ENCODE assay signal across 11 cellular contexts in genomic region chr3:30620402-30621360, GRCh38. TPM values are rescaled to one million over a fixed set of nuclear protein-coding genes. Genes with fewer than 3 reads are reported as not detected.
DNase-seq lines count a peak whose midpoint lies in the region; ATAC-seq, FAIRE-seq and TF ChIP-seq lines count a peak whose summit lies in the region.
"Had no signal": no experiment of that assay in that cellular context is flagged by ENCODE, and none has a peak within 500 bp of the region (broad histone marks: within the 10 kb centered on the region; RNA-seq: fewer than 3 reads in every experiment).

No MANE protein-coding gene starts in this region.

- peak overlapping the region; percentile 14 to 42; a peak in 4 of 6 replicates for H3K27ac ChIP-seq in A549
- peak overlapping the region; percentile 73 for H3K27ac ChIP-seq in naive thymus-derived CD4-positive, alpha-beta T cell (ENCODE audit: low read depth, low read length)
- H3K27ac ChIP-seq: VCaP had no signal

- CTCF ChIA-PET in A549 (lab: Yijun Ruan, JAX): interaction anchor here (0.7 to 1.1 kb wide), 4 partner anchors 13 to 1352 kb away, joined by 3 to 4 read pairs (median 3); no protein-coding TSS in a partner anchor
- CTCF ChIA-PET in activated CD8-positive, alpha-beta T cell treated with anti-CD3 and anti-CD28 coated beads for 36 hours (lab: Charles Lee): interaction anchor here (1.0 to 2.7 kb wide), 3 partner anchors 13 to 42 kb away, joined by 3 to 15 read pairs (median 15); partner anchors contain the start of gene TGFBR2
- CTCF ChIA-PET in naive thymus-derived CD4-positive, alpha-beta T cell (lab: Charles Lee): interaction anchor here (0.5 kb wide), 1 partner anchor 8 kb away, joined by 3 read pairs; no protein-coding TSS in a partner anchor

- DNase-seq in A549 (ENCODE audit: low read depth in 1 of 2, low spot score in 1 of 2) (no peak), CD14-positive monocyte (ENCODE audit: low spot score) (no peak), NCI-H187 treated with DMSO at 0.1 percent for 48 hours (lab: John Stamatoyannopoulos, UW) (no peak), anterior cingulate cortex (lab: John Stamatoyannopoulos, UW) (no peak), NCI-H2196 treated with DMSO at 0.1 percent for 48 hours (lab: John Stamatoyannopoulos, UW; ENCODE audit: unreplicated experiment) (no peak)
- DNase-seq in activated CD8-positive, alpha-beta T cell treated with anti-CD3 and anti-CD28 coated beads for 36 hours: peak; percentile 81
- peak in 1 of 9 donors; percentile 62 for DNase-seq in naive thymus-derived CD4-positive, alpha-beta T cell
- DNase-seq: NCI-H69, SHP77 had no signal

- peaks cover 0 to 6% (median 0%) of the 10 kb centered on the region in 3 experiments for H3K36me3 ChIP-seq in naive thymus-derived CD4-positive, alpha-beta T cell (ENCODE audit: control insufficient read depth in 2 of 3, insufficient read depth in 3 of 3, low read length in 3 of 3)

- 0 out of 3 replicates have a peak overlapping the region, but pooled peaks have one; percentile 5 for H3K4me2 ChIP-seq in A549

- TF ChIP-seq CTCF in A549 (IDR thresholded peaks at IDR 0.05): no peak
- TF ChIP-seq CTCF in CD14-positive monocyte (IDR thresholded peaks at IDR 0.05): no peak
- no peak for TF ChIP-seq CTCF in activated CD8-positive, alpha-beta T cell treated with anti-CD3 and anti-CD28 coated beads for 36 hours (IDR thresholded peaks at IDR 0.05)

- H3K4me3 ChIP-seq in A549: no peak overlapping the region
- H3K4me3 ChIP-seq in naive thymus-derived CD4-positive, alpha-beta T cell (ENCODE audit: low read length): peak overlapping the region; percentile 45

- peaks cover 88% of the 10 kb centered on the region for H3K4me1 ChIP-seq in A549
- peaks cover 76 to 86% of the 10 kb centered on the region in 2 donors for H3K4me1 ChIP-seq in naive thymus-derived CD4-positive, alpha-beta T cell (ENCODE audit: control insufficient read depth in 2 of 2, insufficient read depth in 2 of 2, low read length in 2 of 2)

- POLR2A ChIA-PET in A549 (lab: Yijun Ruan, JAX): no interaction called here
- POLR2A ChIA-PET in activated CD8-positive, alpha-beta T cell treated with anti-CD3 and anti-CD28 coated beads for 36 hours (lab: Charles Lee): interaction anchor here (1.2 to 6.7 kb wide), 11 partner anchors 9 to 64 kb away, joined by 3 to 107 read pairs (median 12); partner anchors contain the start of gene TGFBR2
- POLR2A ChIA-PET in naive thymus-derived CD4-positive, alpha-beta T cell (lab: Charles Lee): interaction anchor here (0.5 to 27.4 kb wide), 6 partner anchors 11 to 107 kb away, joined by 3 to 853 read pairs (median 6); partner anchors contain the start of gene TGFBR2

- H3K27ac Mint-ChIP-seq in CD14-positive monocyte: peak overlapping the region in 4 of 7 donors; percentile 53 to 69 (median 66)
- H3K27ac Mint-ChIP-seq in activated CD8-positive, alpha-beta T cell treated with anti-CD3 and anti-CD28 coated beads for 36 hours: peak overlapping the region; percentile 98
- H3K27ac Mint-ChIP-seq in naive thymus-derived CD4-positive, alpha-beta T cell: peak overlapping the region; percentile 88 to 98 (median 95)

- H3K27me3 Mint-ChIP-seq in CD14-positive monocyte (ENCODE audit: low read depth in 3 of 3): no peaks in the 10 kb centered on the region
- no peaks in the 10 kb centered on the region for H3K27me3 Mint-ChIP-seq in activated CD8-positive, alpha-beta T cell treated with anti-CD3 and anti-CD28 coated beads for 36 hours
- no peaks in the 10 kb centered on the region for H3K27me3 Mint-ChIP-seq in naive thymus-derived CD4-positive, alpha-beta T cell

- H3K4me3 Mint-ChIP-seq in CD14-positive monocyte: no peak overlapping the region
- H3K4me3 Mint-ChIP-seq in activated CD8-positive, alpha-beta T cell treated with anti-CD3 and anti-CD28 coated beads for 36 hours: peak overlapping the region; percentile 69
- peak overlapping the region; percentile 71 to 100 (median 88) for H3K4me3 Mint-ChIP-seq in naive thymus-derived CD4-positive, alpha-beta T cell

- intact Hi-C loops in CD14-positive monocyte (cut with micrococcal nuclease): no loop called here
- intact Hi-C loops in activated CD8-positive, alpha-beta T cell treated with anti-CD3 and anti-CD28 coated beads for 36 hours (cut with micrococcal nuclease): loop anchor here (2.0 kb wide), 2 partner anchors 20 to 38 kb away; no protein-coding TSS in a partner anchor
- intact Hi-C loops in naive thymus-derived CD4-positive, alpha-beta T cell (cut with micrococcal nuclease): loop anchor here in 1 of 2 donors (1.0 to 10.0 kb wide), 3 partner anchors 8 to 396 kb away; no protein-coding TSS in a partner anchor

- H3K9me3 ChIP-seq in A549: no peaks in the 10 kb centered on the region
- no peaks in the 10 kb centered on the region for H3K9me3 ChIP-seq in naive thymus-derived CD4-positive, alpha-beta T cell (ENCODE audit: control insufficient read depth in 2 of 3, low read length in 3 of 3)

- FAIRE-seq in A549 (lab: Jason Lieb, UNC): no peak

- TF ChIP-seq RAD21 in A549 (conservative IDR thresholded peaks at IDR 0.05 in 1 of 2, IDR thresholded peaks at IDR 0.05 in 1 of 2): no peak

- H3K27me3 ChIP-seq in naive thymus-derived CD4-positive, alpha-beta T cell (ENCODE audit: control insufficient read depth in 2 of 2, insufficient read depth in 2 of 2, low read length in 2 of 2): no peaks in the 10 kb centered on the region

- no peak for TF ChIP-seq POLR2A in A549 (IDR thresholded peaks at IDR 0.05; ENCODE audit: low read length)

- ATAC-seq in A549 (0 out of 6 replicates have a peak, but pooled peaks of 1 of the 2 experiments have one; percentile 28), HG02981 (IDR thresholded peaks at IDR 0.05; ENCODE audit: unreplicated experiment) (no peak)
- peak; percentile 68 for ATAC-seq in activated CD8-positive, alpha-beta T cell treated with anti-CD3 and anti-CD28 coated beads for 36 hours
- ATAC-seq in naive thymus-derived CD4-positive, alpha-beta T cell: no peak

- no peak for TF ChIP-seq EP300 in A549 (IDR thresholded peaks at IDR 0.05)

- WGBS in A549 (ENCODE audit: missing lambda C conversion rate): 75% methylated on average over 4 of the region's 4 CpGs

- peaks cover 39 to 55% of the 10 kb centered on the region in 2 donors for H3K36me3 Mint-ChIP-seq in CD14-positive monocyte
- peaks cover 84% of the 10 kb centered on the region for H3K36me3 Mint-ChIP-seq in activated CD8-positive, alpha-beta T cell treated with anti-CD3 and anti-CD28 coated beads for 36 hours (ENCODE audit: low read depth)
- peaks cover 15 to 57% (median 48%) of the 10 kb centered on the region in 5 donors for H3K36me3 Mint-ChIP-seq in naive thymus-derived CD4-positive, alpha-beta T cell

- H3K9me3 Mint-ChIP-seq in CD14-positive monocyte: peaks cover 0 to 4% (median 0%) of the 10 kb centered on the region in 7 donors
- H3K9me3 Mint-ChIP-seq in activated CD8-positive, alpha-beta T cell treated with anti-CD3 and anti-CD28 coated beads for 36 hours: no peaks in the 10 kb centered on the region
- H3K9me3 Mint-ChIP-seq in naive thymus-derived CD4-positive, alpha-beta T cell: peaks cover 0 to 4% (median 0%) of the 10 kb centered on the region in 11 donors

- H3K4me1 Mint-ChIP-seq in CD14-positive monocyte: peaks cover 79% of the 10 kb centered on the region
- H3K4me1 Mint-ChIP-seq in activated CD8-positive, alpha-beta T cell treated with anti-CD3 and anti-CD28 coated beads for 36 hours (ENCODE audit: low read depth): peaks cover 86% of the 10 kb centered on the region
- H3K4me1 Mint-ChIP-seq in naive thymus-derived CD4-positive, alpha-beta T cell: peaks cover 75 to 100% (median 95%) of the 10 kb centered on the region in 7 donors

TF ChIP-seq in A549, 52 proteins besides CTCF, POLR2A, EP300 and RAD21:
- no peak for TF ChIP-seq FOSL2 (IDR thresholded peaks at IDR 0.05)
- TF ChIP-seq FOSL2 (CRISPR knock-in tag; IDR thresholded peaks at IDR 0.05): peak; percentile 44
- no peak for TF ChIP-seq MAFK (IDR thresholded peaks at IDR 0.05; ENCODE audit: partially characterized antibody)

RNA-seq across cellular contexts. Expression of gene TGFBR2, which starts 14.3 kb away (rescaled TPM):
- polyA plus RNA-seq in A549 (2011; rRNA removed) (97.4 and 119 TPM in 2 replicates), A549 (2017; fragmentation: RNase III; extraction: RNeasy Plus Mini Kit Qiagen cat#74134 plus additional on column Dnase treatment) (47.0 to 57.8 TPM (median 48.5 TPM) in 3 replicates), CD14-positive monocyte (10 to 100 TPM; 46.6 to 60.3 TPM)
- polyA plus RNA-seq in A549 (2012; cell fraction: cytosol; rRNA removed): 21.5 and 26.8 TPM in 2 replicates
- 20.0 and 20.1 TPM in 2 replicates for polyA plus RNA-seq in A549 (2012; cell fraction: nucleus; rRNA removed)
- 103 and 115 TPM in 2 replicates for polyA minus RNA-seq in A549 (2011; rRNA and poly(A)+ RNA removed)
- total RNA-seq in activated CD8-positive, alpha-beta T cell treated with anti-CD3 and anti-CD28 coated beads for 36 hours: 10 to 100 TPM; 49.1 to 50.0 TPM
- total RNA-seq in naive thymus-derived CD4-positive, alpha-beta T cell: 100 to 1,000 TPM in 4 of 5 experiments, 10 to 100 TPM in 1; 63.0 to 171 (median 155) TPM
- 100 to 1,000 TPM; 150 to 263 TPM for polyA plus RNA-seq in naive thymus-derived CD4-positive, alpha-beta T cell

Comparison
In these comparisons a context has a peak if more than half of its experiments do, and no peak if none do; other contexts are left out.
1. H3K4me3 Mint-ChIP-seq: peak in activated CD8-positive, alpha-beta T cell treated with anti-CD3 and anti-CD28 coated beads for 36 hours (single experiment) and naive thymus-derived CD4-positive, alpha-beta T cell (10 of 10); none in CD14-positive monocyte (0 of 2).
2. Peak in every context shown above with its lines, with median percentiles within 50 percentile points of each other: H3K27ac Mint-ChIP-seq.